ENCODE assay signal across 1 cellular context in the genomic region with DNA sequence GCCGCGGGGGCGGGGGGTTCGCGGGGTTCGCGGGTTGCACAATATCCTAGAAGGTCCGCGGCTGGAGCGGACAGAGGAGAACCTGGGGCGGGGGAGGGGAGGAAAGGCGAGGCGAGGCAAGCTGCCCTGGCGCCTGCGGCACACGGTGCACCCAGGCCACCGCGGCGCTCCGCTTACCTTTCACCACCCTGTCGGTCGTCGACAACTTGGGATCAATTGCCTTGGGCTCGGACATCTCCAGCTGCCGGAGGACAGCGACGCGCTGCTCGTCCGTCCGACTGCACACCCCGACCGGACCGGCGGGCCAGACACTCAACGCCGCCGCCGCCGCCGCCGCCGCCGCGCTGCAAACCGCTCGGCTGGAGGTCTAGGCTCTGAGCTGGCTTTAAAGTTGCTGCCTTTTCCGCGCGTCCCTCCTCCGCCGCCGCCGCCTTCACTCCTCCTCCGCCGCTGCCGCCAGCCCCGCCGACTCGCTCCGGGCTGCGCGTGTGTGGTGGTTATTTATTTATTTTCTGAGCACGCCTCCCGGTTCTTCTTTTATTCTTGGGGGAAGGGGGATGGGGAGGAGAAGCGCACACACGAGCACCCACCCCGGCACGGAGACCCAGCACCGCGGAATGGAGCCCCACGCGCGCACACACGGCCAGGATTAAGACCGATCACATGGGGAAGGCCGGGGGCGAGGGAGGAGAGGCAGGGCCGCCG.
TF ChIP-seq lines count a peak whose summit lies in the region.

No MANE protein-coding gene starts in this region.

TF ChIP-seq in HCT116, 20 proteins besides CTCF, POLR2A, EP300 and RAD21 (continued from another document):
- TF ChIP-seq, protein P1, sequence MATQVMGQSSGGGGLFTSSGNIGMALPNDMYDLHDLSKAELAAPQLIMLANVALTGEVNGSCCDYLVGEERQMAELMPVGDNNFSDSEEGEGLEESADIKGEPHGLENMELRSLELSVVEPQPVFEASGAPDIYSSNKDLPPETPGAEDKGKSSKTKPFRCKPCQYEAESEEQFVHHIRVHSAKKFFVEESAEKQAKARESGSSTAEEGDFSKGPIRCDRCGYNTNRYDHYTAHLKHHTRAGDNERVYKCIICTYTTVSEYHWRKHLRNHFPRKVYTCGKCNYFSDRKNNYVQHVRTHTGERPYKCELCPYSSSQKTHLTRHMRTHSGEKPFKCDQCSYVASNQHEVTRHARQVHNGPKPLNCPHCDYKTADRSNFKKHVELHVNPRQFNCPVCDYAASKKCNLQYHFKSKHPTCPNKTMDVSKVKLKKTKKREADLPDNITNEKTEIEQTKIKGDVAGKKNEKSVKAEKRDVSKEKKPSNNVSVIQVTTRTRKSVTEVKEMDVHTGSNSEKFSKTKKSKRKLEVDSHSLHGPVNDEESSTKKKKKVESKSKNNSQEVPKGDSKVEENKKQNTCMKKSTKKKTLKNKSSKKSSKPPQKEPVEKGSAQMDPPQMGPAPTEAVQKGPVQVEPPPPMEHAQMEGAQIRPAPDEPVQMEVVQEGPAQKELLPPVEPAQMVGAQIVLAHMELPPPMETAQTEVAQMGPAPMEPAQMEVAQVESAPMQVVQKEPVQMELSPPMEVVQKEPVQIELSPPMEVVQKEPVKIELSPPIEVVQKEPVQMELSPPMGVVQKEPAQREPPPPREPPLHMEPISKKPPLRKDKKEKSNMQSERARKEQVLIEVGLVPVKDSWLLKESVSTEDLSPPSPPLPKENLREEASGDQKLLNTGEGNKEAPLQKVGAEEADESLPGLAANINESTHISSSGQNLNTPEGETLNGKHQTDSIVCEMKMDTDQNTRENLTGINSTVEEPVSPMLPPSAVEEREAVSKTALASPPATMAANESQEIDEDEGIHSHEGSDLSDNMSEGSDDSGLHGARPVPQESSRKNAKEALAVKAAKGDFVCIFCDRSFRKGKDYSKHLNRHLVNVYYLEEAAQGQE (IDR thresholded peaks at IDR 0.05; ENCODE audit: low read depth), result no peak
- TF ChIP-seq CEBPB (IDR thresholded peaks at IDR 0.05; ENCODE audit: low read depth) (no peak), ZNF274 (IDR thresholded peaks at IDR 0.05; ENCODE audit: low read depth, low read length) (no peak), ELF1 (IDR thresholded peaks at IDR 0.05; ENCODE audit: borderline replicate concordance, low read depth) (no peak), YY1 (IDR thresholded peaks at IDR 0.05; ENCODE audit: extremely low read depth, insufficient replicate concordance, low read depth, low read length) (no peak), MAX (IDR thresholded peaks at IDR 0.05) (no peak)
- TF ChIP-seq, protein P2, sequence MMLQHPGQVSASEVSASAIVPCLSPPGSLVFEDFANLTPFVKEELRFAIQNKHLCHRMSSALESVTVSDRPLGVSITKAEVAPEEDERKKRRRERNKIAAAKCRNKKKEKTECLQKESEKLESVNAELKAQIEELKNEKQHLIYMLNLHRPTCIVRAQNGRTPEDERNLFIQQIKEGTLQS (IDR thresholded peaks at IDR 0.05), result no peak
